Comparison of ENCODE assay signal across 1 cellular context in the genomic region with DNA sequence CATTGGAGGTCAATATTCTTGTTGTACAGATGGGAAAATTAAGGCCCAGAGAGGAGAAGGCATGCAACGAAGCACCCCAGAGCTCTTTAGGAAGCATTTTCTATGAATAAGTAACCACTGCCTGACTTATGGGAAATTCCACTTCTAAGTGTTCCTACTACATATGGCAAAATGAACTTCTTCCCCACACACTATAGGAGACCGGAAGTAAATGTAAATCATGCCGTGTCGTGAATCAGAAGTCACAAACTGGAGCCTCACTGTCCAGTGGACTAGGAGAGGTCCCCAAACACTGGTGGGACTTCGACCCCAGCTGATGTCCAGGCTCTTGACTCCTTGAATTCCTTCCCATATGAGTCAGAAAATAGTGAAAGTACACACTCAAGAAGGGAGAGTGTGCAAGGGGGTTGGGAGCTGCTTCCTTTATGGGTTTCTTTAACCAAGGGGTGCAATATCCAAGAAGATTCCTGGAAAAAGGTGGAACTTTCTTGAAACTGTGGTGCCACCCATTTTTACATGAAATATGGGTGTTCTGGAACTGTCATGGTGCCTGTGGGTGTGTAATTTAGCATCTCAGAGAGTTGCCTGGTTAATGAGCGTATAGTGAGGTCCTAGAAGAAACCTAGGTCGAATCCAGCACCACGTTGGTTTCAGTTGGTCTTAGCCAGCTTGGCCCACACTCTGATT.
TF ChIP-seq lines count a peak whose summit lies in the region.

No MANE protein-coding gene starts in this region.

TF ChIP-seq in GM12878, 131 proteins besides CTCF, POLR2A, EP300 and RAD21 (continued from another document):
- TF ChIP-seq, protein P1, sequence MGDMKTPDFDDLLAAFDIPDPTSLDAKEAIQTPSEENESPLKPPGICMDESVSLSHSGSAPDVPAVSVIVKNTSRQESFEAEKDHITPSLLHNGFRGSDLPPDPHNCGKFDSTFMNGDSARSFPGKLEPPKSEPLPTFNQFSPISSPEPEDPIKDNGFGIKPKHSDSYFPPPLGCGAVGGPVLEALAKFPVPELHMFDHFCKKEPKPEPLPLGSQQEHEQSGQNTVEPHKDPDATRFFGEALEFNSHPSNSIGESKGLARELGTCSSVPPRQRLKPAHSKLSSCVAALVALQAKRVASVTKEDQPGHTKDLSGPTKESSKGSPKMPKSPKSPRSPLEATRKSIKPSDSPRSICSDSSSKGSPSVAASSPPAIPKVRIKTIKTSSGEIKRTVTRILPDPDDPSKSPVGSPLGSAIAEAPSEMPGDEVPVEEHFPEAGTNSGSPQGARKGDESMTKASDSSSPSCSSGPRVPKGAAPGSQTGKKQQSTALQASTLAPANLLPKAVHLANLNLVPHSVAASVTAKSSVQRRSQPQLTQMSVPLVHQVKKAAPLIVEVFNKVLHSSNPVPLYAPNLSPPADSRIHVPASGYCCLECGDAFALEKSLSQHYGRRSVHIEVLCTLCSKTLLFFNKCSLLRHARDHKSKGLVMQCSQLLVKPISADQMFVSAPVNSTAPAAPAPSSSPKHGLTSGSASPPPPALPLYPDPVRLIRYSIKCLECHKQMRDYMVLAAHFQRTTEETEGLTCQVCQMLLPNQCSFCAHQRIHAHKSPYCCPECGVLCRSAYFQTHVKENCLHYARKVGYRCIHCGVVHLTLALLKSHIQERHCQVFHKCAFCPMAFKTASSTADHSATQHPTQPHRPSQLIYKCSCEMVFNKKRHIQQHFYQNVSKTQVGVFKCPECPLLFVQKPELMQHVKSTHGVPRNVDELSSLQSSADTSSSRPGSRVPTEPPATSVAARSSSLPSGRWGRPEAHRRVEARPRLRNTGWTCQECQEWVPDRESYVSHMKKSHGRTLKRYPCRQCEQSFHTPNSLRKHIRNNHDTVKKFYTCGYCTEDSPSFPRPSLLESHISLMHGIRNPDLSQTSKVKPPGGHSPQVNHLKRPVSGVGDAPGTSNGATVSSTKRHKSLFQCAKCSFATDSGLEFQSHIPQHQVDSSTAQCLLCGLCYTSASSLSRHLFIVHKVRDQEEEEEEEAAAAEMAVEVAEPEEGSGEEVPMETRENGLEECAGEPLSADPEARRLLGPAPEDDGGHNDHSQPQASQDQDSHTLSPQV (IDR thresholded peaks at IDR 0.05) = peak; percentile 33; the same call in 1 of the 2 replicates
- no peak for TF ChIP-seq SREBF1 (IDR thresholded peaks at IDR 0.05; ENCODE audit: low read length)
- no peak for TF ChIP-seq YBX1 (IDR thresholded peaks at IDR 0.05)
- TF ChIP-seq, protein P2, sequence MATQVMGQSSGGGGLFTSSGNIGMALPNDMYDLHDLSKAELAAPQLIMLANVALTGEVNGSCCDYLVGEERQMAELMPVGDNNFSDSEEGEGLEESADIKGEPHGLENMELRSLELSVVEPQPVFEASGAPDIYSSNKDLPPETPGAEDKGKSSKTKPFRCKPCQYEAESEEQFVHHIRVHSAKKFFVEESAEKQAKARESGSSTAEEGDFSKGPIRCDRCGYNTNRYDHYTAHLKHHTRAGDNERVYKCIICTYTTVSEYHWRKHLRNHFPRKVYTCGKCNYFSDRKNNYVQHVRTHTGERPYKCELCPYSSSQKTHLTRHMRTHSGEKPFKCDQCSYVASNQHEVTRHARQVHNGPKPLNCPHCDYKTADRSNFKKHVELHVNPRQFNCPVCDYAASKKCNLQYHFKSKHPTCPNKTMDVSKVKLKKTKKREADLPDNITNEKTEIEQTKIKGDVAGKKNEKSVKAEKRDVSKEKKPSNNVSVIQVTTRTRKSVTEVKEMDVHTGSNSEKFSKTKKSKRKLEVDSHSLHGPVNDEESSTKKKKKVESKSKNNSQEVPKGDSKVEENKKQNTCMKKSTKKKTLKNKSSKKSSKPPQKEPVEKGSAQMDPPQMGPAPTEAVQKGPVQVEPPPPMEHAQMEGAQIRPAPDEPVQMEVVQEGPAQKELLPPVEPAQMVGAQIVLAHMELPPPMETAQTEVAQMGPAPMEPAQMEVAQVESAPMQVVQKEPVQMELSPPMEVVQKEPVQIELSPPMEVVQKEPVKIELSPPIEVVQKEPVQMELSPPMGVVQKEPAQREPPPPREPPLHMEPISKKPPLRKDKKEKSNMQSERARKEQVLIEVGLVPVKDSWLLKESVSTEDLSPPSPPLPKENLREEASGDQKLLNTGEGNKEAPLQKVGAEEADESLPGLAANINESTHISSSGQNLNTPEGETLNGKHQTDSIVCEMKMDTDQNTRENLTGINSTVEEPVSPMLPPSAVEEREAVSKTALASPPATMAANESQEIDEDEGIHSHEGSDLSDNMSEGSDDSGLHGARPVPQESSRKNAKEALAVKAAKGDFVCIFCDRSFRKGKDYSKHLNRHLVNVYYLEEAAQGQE (IDR thresholded peaks at IDR 0.05; ENCODE audit: low read depth, low read length) = no peak
- TF ChIP-seq EZH2 (IDR thresholded peaks at IDR 0.05; ENCODE audit: borderline replicate concordance, control insufficient read depth, low read depth, low read length) = no peak
- TF ChIP-seq ZNF384 (IDR thresholded peaks at IDR 0.05; ENCODE audit: borderline replicate concordance, low read depth, low read length) = no peak
- peak; percentile 30; the same call in 1 of the 2 replicates for TF ChIP-seq NR2C1 (IDR thresholded peaks at IDR 0.05)
